8 cellular contexts compared by ENCODE assay signal in genomic region chr14:75426332-75427125, GRCh38. TPM values are rescaled to one million over a fixed set of nuclear protein-coding genes. Genes with fewer than 3 reads are reported as not detected.
A peak's percentile ranks its signal among the peaks of the same experiment; 100 is the strongest.
DNase-seq lines count a peak whose midpoint lies in the region; ATAC-seq and TF ChIP-seq lines count a peak whose summit lies in the region.

No MANE protein-coding gene starts in this region.

- 0 out of 2 replicates have a peak, but pooled peaks cover 7% of the 10 kb centered on the region for H4K20me1 ChIP-seq in OCI-LY7 (ENCODE audit: insufficient read depth, low read length)

- H3K36me3 ChIP-seq in OCI-LY7 (ENCODE audit: insufficient read depth, low read length) (peaks cover 10% of the 10 kb centered on the region), iPS-20b (ENCODE audit: insufficient read depth, low read depth, low read length) (no peaks in the 10 kb centered on the region), MG63 (peaks cover 3% of the 10 kb centered on the region)

- peak overlapping the region; percentile 76 for H3K4me3 ChIP-seq in OCI-LY7 (ENCODE audit: low read depth, low read length, poor library complexity, severe bottlenecking)
- peak overlapping the region; percentile 74 for H3K4me3 ChIP-seq in iPS-20b (ENCODE audit: low read length)
- H3K4me3 ChIP-seq in MG63, result no peak overlapping the region
- peak overlapping the region in 1 of 2 donors; percentile 67 for H3K4me3 ChIP-seq in foreskin fibroblast (ENCODE audit: low read depth in 1 of 2, low read length in 2 of 2)

- peak overlapping the region; percentile 51 for H2AFZ ChIP-seq in OCI-LY7 (ENCODE audit: low read length)

- TF ChIP-seq CTCF in OCI-LY7 (conservative IDR thresholded peaks at IDR 0.05; ENCODE audit: low read length), result no peak
- no peak for TF ChIP-seq CTCF in foreskin fibroblast (IDR thresholded peaks at IDR 0.05; ENCODE audit: low read depth, low read length)

- peaks cover 44% of the 10 kb centered on the region for H3K79me2 ChIP-seq in OCI-LY7 (ENCODE audit: insufficient read depth, low read depth, low read length)

- H3K4me1 Mint-ChIP-seq in activated CD4-positive, alpha-beta T cell treated with anti-CD3 and anti-CD28 coated beads, Interleukin-2, amount 10 ng/mL, durations not matched to agents 7 days and 5 days, result peaks cover 11% of the 10 kb centered on the region

- H3K27me3 ChIP-seq in iPS-20b (ENCODE audit: insufficient read depth, low read length), result peaks cover 39% of the 10 kb centered on the region
- no peaks in the 10 kb centered on the region for H3K27me3 ChIP-seq in MG63

- intact Hi-C loops in OCI-LY7 (cut with micrococcal nuclease; ENCODE audit: unreplicated experiment), result loop anchor here (1.0 to 2.0 kb wide), 3 partner anchors 14 to 60 kb away; no protein-coding TSS in a partner anchor

- H3K4me1 ChIP-seq in OCI-LY7 (ENCODE audit: insufficient read depth, low read length, poor library complexity, severe bottlenecking) (peaks cover 44% of the 10 kb centered on the region), iPS-20b (ENCODE audit: insufficient read depth, low read length) (peaks cover 7% of the 10 kb centered on the region)

- ATAC-seq in HG02759 (IDR thresholded peaks at IDR 0.05; ENCODE audit: unreplicated experiment), result peak; percentile 56

- H3K4me2 ChIP-seq in OCI-LY7 (ENCODE audit: low read length), result peak overlapping the region; percentile 92

- no peaks in the 10 kb centered on the region for H3K9me2 ChIP-seq in OCI-LY7 (ENCODE audit: insufficient read depth, low read length)

- no peak overlapping the region for H3K9ac ChIP-seq in iPS-20b (ENCODE audit: low read depth, low read length)

- POLR2A ChIA-PET in activated CD4-positive, alpha-beta T cell treated with anti-CD3 and anti-CD28 coated beads, Interleukin-2, amount 10 ng/mL, durations not matched to agents 7 days and 5 days (lab: Charles Lee), result no interaction called here
- POLR2A ChIA-PET in OCI-LY7 (lab: Charles Lee), result no interaction called here

- peaks cover 27% of the 10 kb centered on the region for H3K27me3 Mint-ChIP-seq in activated CD4-positive, alpha-beta T cell treated with anti-CD3 and anti-CD28 coated beads, Interleukin-2, amount 10 ng/mL, durations not matched to agents 7 days and 5 days

- BruUV-seq in OCI-LY7 (replicated peaks; lab: Mats Ljungman, UMichigan), result TSS peak; percentile 68

- peak overlapping the region; percentile 58 for H3K4me3 Mint-ChIP-seq in activated CD4-positive, alpha-beta T cell treated with anti-CD3 and anti-CD28 coated beads, Interleukin-2, amount 10 ng/mL, durations not matched to agents 7 days and 5 days

- DNase-seq in activated CD4-positive, alpha-beta T cell treated with anti-CD3 and anti-CD28 coated beads, Interleukin-2, amount 10 ng/mL, durations not matched to agents 7 days and 5 days, result no peak
- no peak for DNase-seq in activated CD4-positive, alpha-beta T cell treated with anti-CD3 and anti-CD28 coated beads for 4 hours
- DNase-seq in OCI-LY7 (ENCODE audit: low spot score), result peak; percentile 85
- DNase-seq in MG63, result no peak
- DNase-seq in foreskin fibroblast, result no peak

- peak overlapping the region; percentile 77 for H3K27ac ChIP-seq in OCI-LY7 (ENCODE audit: low read depth, low read length, poor library complexity, severe bottlenecking)
- H3K27ac ChIP-seq in iPS-20b (ENCODE audit: low read length), result no peak overlapping the region
- peak overlapping the region; percentile 93 for H3K27ac ChIP-seq in temporal lobe (ENCODE audit: low read depth, low read length)

- CTCF ChIA-PET in activated CD4-positive, alpha-beta T cell treated with anti-CD3 and anti-CD28 coated beads, Interleukin-2, amount 10 ng/mL, durations not matched to agents 7 days and 5 days (lab: Charles Lee), result no interaction called here
- CTCF ChIA-PET in OCI-LY7 (lab: Charles Lee; ENCODE audit: unreplicated experiment), result no interaction called here

- H3K9me3 ChIP-seq in OCI-LY7 (ENCODE audit: low read length), result peaks cover 6% of the 10 kb centered on the region
- no peaks in the 10 kb centered on the region for H3K9me3 ChIP-seq in iPS-20b (ENCODE audit: insufficient read depth, low read depth, low read length)
- no peaks in the 10 kb centered on the region for H3K9me3 ChIP-seq in MG63

- peak overlapping the region; percentile 55 for H3K27ac Mint-ChIP-seq in activated CD4-positive, alpha-beta T cell treated with anti-CD3 and anti-CD28 coated beads, Interleukin-2, amount 10 ng/mL, durations not matched to agents 7 days and 5 days

- peaks cover 7% of the 10 kb centered on the region for H3K9me3 Mint-ChIP-seq in activated CD4-positive, alpha-beta T cell treated with anti-CD3 and anti-CD28 coated beads, Interleukin-2, amount 10 ng/mL, durations not matched to agents 7 days and 5 days

- peaks cover 5% of the 10 kb centered on the region for H3K36me3 Mint-ChIP-seq in activated CD4-positive, alpha-beta T cell treated with anti-CD3 and anti-CD28 coated beads, Interleukin-2, amount 10 ng/mL, durations not matched to agents 7 days and 5 days (ENCODE audit: low read depth)

RNA-seq across cellular contexts. Expression of gene JDP2, which starts 1.3 kb away (rescaled TPM):
- total RNA-seq in activated CD4-positive, alpha-beta T cell treated with anti-CD3 and anti-CD28 coated beads, Interleukin-2, amount 10 ng/mL, durations not matched to agents 7 days and 5 days, result 1 to 10 TPM in 1 of 2 experiments, under 1 TPM in 1; 0.99 to 1.6 TPM
- total RNA-seq in OCI-LY7 (2014; rRNA removed; shearing (Covaris generic)), result 53.7 and 62.7 TPM in 2 replicates
- total RNA-seq in OCI-LY7 (2022) (44.5 and 45.7 TPM in 2 replicates), temporal lobe (3.2 TPM)
- 76.1 and 78.4 TPM in 2 replicates for total RNA-seq in MG63 (2014; rRNA removed; shearing (Covaris generic); ENCODE audit: low replicate concordance)

Comparison
In these comparisons a context has a peak if more than half of its experiments do, and no peak if none do; other contexts are left out.
1. RNA of gene JDP2, which starts 1.3 kb away (total RNA-seq): 76.1 to 78.4 TPM in MG63 and 44.5 to 62.7 TPM in OCI-LY7; 3.2 TPM in temporal lobe (single experiment) and 0.99 to 1.6 TPM in activated CD4-positive, alpha-beta T cell treated with anti-CD3 and anti-CD28 coated beads, Interleukin-2, amount 10 ng/mL, durations not matched to agents 7 days and 5 days; every median in the first group is over 10 times any median in the second.